Comparison of ENCODE assay signal across 2 cellular contexts in the genomic region with DNA sequence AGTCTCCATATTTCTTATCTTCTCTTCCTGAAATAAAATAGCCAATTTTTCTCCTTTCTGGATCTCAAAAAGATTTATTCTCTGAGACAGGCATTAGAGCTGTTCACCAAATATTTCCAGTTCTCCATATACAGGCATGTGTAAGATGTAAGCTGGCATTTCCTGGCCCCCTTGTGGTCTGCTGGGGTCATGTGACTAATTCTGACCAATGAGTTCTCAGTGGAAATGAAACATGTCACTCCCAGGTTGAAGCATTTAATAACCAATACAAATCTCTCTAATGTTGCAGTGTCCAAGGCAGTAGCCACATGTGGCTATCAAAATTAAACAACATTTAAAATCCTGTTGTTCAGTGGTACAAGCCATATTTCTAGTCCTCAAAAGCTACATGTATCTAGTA.
TF ChIP-seq lines count a peak whose summit lies in the region.

No MANE protein-coding gene starts in this region.

TF ChIP-seq in HepG2, 621 proteins besides CTCF, POLR2A, EP300 and RAD21:
- TF ChIP-seq ZSCAN25 (CRISPR knock-in tag; IDR thresholded peaks at IDR 0.05) (no peak), NFYB (CRISPR knock-in tag; IDR thresholded peaks at IDR 0.05) (peak; percentile 58; the same call in 1 of the 2 replicates)

TF ChIP-seq in IMR-90, 13 proteins besides CTCF, POLR2A, EP300 and RAD21:
- TF ChIP-seq, protein P1, sequence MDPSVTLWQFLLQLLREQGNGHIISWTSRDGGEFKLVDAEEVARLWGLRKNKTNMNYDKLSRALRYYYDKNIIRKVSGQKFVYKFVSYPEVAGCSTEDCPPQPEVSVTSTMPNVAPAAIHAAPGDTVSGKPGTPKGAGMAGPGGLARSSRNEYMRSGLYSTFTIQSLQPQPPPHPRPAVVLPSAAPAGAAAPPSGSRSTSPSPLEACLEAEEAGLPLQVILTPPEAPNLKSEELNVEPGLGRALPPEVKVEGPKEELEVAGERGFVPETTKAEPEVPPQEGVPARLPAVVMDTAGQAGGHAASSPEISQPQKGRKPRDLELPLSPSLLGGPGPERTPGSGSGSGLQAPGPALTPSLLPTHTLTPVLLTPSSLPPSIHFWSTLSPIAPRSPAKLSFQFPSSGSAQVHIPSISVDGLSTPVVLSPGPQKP (IDR thresholded peaks at IDR 0.05; ENCODE audit: borderline replicate concordance, low read depth, low read length), result no peak
- TF ChIP-seq RFX5 (IDR thresholded peaks at IDR 0.05; ENCODE audit: low read depth, low read length), result no peak
- no peak for TF ChIP-seq CEBPB (IDR thresholded peaks at IDR 0.05; ENCODE audit: low read depth, low read length)
- TF ChIP-seq, protein P2, sequence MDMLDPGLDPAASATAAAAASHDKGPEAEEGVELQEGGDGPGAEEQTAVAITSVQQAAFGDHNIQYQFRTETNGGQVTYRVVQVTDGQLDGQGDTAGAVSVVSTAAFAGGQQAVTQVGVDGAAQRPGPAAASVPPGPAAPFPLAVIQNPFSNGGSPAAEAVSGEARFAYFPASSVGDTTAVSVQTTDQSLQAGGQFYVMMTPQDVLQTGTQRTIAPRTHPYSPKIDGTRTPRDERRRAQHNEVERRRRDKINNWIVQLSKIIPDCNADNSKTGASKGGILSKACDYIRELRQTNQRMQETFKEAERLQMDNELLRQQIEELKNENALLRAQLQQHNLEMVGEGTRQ (IDR thresholded peaks at IDR 0.05; ENCODE audit: low read depth, low read length), result peak; percentile 58
- TF ChIP-seq MAFK (IDR thresholded peaks at IDR 0.05; ENCODE audit: low read depth, low read length), result no peak
